Comparison of ENCODE assay signal across 1 cellular context in the genomic region with DNA sequence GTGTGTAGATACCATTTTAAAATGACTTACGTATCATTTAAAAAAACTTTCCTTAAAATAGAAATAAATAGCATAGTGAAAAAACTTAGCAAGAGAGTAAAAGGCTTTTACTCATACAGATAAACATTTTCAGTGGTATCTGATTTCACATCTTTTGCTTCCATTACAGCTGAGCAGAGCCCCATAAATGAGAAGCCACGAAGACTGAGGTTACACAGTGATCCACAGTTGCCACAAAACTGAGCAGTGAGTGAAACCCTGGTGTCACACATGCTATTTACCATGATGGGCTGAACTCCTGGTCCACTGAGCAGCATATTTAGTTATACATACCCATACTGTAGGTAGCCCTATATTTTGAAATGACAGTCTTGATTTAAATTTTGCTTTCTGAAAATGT.
TF ChIP-seq lines count a peak whose summit lies in the region.

No MANE protein-coding gene starts in this region.

TF ChIP-seq in IMR-90, 13 proteins besides CTCF, POLR2A, EP300 and RAD21 (continued from another document):
- TF ChIP-seq CEBPB (IDR thresholded peaks at IDR 0.05; ENCODE audit: low read depth, low read length), result no peak
- no peak for TF ChIP-seq NFE2L2 (IDR thresholded peaks at IDR 0.05; ENCODE audit: low read depth, low read length)
- TF ChIP-seq, protein P1, sequence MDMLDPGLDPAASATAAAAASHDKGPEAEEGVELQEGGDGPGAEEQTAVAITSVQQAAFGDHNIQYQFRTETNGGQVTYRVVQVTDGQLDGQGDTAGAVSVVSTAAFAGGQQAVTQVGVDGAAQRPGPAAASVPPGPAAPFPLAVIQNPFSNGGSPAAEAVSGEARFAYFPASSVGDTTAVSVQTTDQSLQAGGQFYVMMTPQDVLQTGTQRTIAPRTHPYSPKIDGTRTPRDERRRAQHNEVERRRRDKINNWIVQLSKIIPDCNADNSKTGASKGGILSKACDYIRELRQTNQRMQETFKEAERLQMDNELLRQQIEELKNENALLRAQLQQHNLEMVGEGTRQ (IDR thresholded peaks at IDR 0.05; ENCODE audit: low read depth, low read length), result no peak
- TF ChIP-seq SMC3 (IDR thresholded peaks at IDR 0.05; ENCODE audit: low read depth, low read length), result no peak
